ENCODE assay signal across 15 cellular contexts in genomic region chr11:106950067-106950491, GRCh38.
DNase-seq lines count a peak whose midpoint lies in the region; ATAC-seq and TF ChIP-seq lines count a peak whose summit lies in the region.
"Had no signal": no experiment of that assay in that cellular context is flagged by ENCODE, and none has a peak within 500 bp of the region (broad histone marks: within the 10 kb centered on the region; RNA-seq: fewer than 3 reads in every experiment).

No MANE protein-coding gene starts in this region.

- ATAC-seq in GM19328 (IDR thresholded peaks at IDR 0.05; ENCODE audit: unreplicated experiment): no peak

- no peak overlapping the region for H2BK12ac ChIP-seq in neuronal stem cell (ENCODE audit: low read length)

- no peak overlapping the region for H3K23ac ChIP-seq in neuronal stem cell (ENCODE audit: low read depth, low read length, poor library complexity)

- H3K9me3 ChIP-seq in neuronal stem cell (replicated peaks in 1 of 2; ENCODE audit: control insufficient read depth in 2 of 2, insufficient read depth in 1 of 2, low read depth in 1 of 2, low read length in 2 of 2): no peaks in the 10 kb centered on the region
- H3K9me3 ChIP-seq: colonic mucosa had no signal

- H3K27me3 ChIP-seq in neuronal stem cell (ENCODE audit: control insufficient read depth in 3 of 3, insufficient read depth in 3 of 3, low read depth in 1 of 3, low read length in 3 of 3): no peaks in the 10 kb centered on the region
- H3K27me3 ChIP-seq: colonic mucosa had no signal

- H4K91ac ChIP-seq in neuronal stem cell (ENCODE audit: low read depth, low read length, poor library complexity): no peak overlapping the region

- H2AK5ac ChIP-seq in neuronal stem cell (ENCODE audit: low read depth, low read length): no peak overlapping the region

- H3K18ac ChIP-seq in neuronal stem cell (ENCODE audit: low read length): peak overlapping the region; percentile 58

- no peaks in the 10 kb centered on the region for H3K36me3 ChIP-seq in neuronal stem cell (replicated peaks in 1 of 2; ENCODE audit: control insufficient read depth in 2 of 2, insufficient read depth in 2 of 2, low read length in 2 of 2)
- H3K36me3 ChIP-seq: colonic mucosa had no signal

- H2BK120ac ChIP-seq in neuronal stem cell (ENCODE audit: low read depth, low read length): no peak overlapping the region

- H3K9ac ChIP-seq in neuronal stem cell (ENCODE audit: low read depth, low read length, poor library complexity): no peak overlapping the region

- H3K27ac ChIP-seq in VCaP: 0 out of 2 replicates have a peak overlapping the region, but pooled peaks have one; percentile 2
- no peak overlapping the region for H3K27ac ChIP-seq in neuronal stem cell (replicated peaks; ENCODE audit: low read length)
- H3K27ac ChIP-seq: colonic mucosa had no signal

- no peak overlapping the region for H3K14ac ChIP-seq in neuronal stem cell (ENCODE audit: low read length)

- no peaks in the 10 kb centered on the region for H3K79me1 ChIP-seq in neuronal stem cell (ENCODE audit: low read depth, low read length)

- H3K4ac ChIP-seq in neuronal stem cell (ENCODE audit: low read length): no peak overlapping the region

- H2BK15ac ChIP-seq in neuronal stem cell (ENCODE audit: low read length): peak overlapping the region; percentile 21

- no peak overlapping the region for H4K8ac ChIP-seq in neuronal stem cell (ENCODE audit: low read depth, low read length)

- TF ChIP-seq CTCF in LNCaP clone FGC (IDR thresholded peaks at IDR 0.05; ENCODE audit: control insufficient read depth, extremely low read depth, insufficient read depth) (no peak), VCaP (conservative IDR thresholded peaks at IDR 0.05) (no peak)

- no peak overlapping the region for H3K4me3 ChIP-seq in LNCaP clone FGC (ENCODE audit: low read depth, low read length)
- H3K4me3 ChIP-seq in neuronal stem cell (ENCODE audit: low read length in 2 of 2): no peak overlapping the region
- H3K4me3 ChIP-seq: colonic mucosa had no signal

- H3K4me2 ChIP-seq in neuronal stem cell (ENCODE audit: insufficient read depth, low read length, poor library complexity, severe bottlenecking): no peak overlapping the region

- no peak overlapping the region for H2BK5ac ChIP-seq in neuronal stem cell (ENCODE audit: low read length)

- DNase-seq in LNCaP clone FGC (ENCODE audit: low read depth) (peak; percentile 0), NCI-H2227 (lab: John Stamatoyannopoulos, UW; ENCODE audit: unreplicated experiment) (peak; percentile 51), neuronal stem cell (ENCODE audit: low spot score) (no peak), NCI-H1048 (lab: John Stamatoyannopoulos, UW) (no peak), 8988T (no peak), ureter (ENCODE audit: low spot score) (no peak)
- DNase-seq: activated B cell treated with CpG ODN at 0.5 μM for 24 hours; activated CD8-positive, alpha-beta memory T cell treated with anti-CD3 and anti-CD28 coated beads, Interleukin-2, amount 50 U/mL, for 4 hours; CD4-positive, CD25-positive, alpha-beta regulatory T cell; colonic mucosa; H9; mesendoderm; small intestine had no signal

- peaks cover 0 to 2% of the 10 kb centered on the region in 2 donors for H3K4me1 ChIP-seq in neuronal stem cell (ENCODE audit: control insufficient read depth in 2 of 2, insufficient read depth in 1 of 2, low read depth in 1 of 2, low read length in 2 of 2)
- H3K4me1 ChIP-seq: colonic mucosa had no signal

- H2AFZ ChIP-seq in neuronal stem cell (ENCODE audit: low read length): no peak overlapping the region

Comparison
In these comparisons a context has a peak if more than half of its experiments do, and no peak if none do; other contexts are left out.
1. DNase-seq: peak in LNCaP clone FGC (single experiment) and NCI-H2227 (single experiment); none in neuronal stem cell (single experiment), NCI-H1048 (single experiment), 8988T (single experiment) and ureter (single experiment).